In the genomic region with DNA sequence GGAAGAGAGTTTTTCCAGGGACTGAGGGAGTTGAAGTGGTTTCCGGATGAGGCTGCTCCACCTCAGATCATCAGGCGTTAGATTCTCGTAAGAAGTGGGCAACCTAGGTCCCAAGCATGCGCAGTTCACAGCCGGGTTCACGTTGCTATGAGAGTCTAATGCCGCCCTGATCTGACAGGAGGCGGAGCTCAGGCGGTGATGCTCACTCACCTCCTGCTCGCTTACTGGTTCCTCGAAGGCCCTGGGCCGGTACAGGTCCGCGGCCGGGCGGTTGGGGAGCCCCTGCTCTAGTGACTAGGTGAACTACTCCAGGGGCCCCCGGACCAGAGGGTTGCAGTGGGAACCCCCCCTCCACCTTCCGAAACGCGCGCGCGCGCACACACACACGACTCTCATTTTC, we compare ENCODE assay signal across 1 cellular context.
TF ChIP-seq lines count a peak whose summit lies in the region.

No MANE protein-coding gene starts in this region.

TF ChIP-seq in IMR-90, 13 proteins besides CTCF, POLR2A, EP300 and RAD21 (continued from another document):
- TF ChIP-seq CEBPB (IDR thresholded peaks at IDR 0.05; ENCODE audit: low read depth, low read length) (no peak), FOS (IDR thresholded peaks at IDR 0.05; ENCODE audit: low read depth, low read length) (no peak), MAZ (IDR thresholded peaks at IDR 0.05; ENCODE audit: borderline replicate concordance, low read depth, low read length) (no peak), BHLHE40 (IDR thresholded peaks at IDR 0.05; ENCODE audit: low read depth, low read length) (no peak), ELK1 (IDR thresholded peaks at IDR 0.05; ENCODE audit: borderline replicate concordance, low read depth, low read length) (no peak), MXI1 (IDR thresholded peaks at IDR 0.05; ENCODE audit: borderline replicate concordance, low read depth, low read length) (no peak)
